Comparison of ENCODE assay signal across 18 cellular contexts in the genomic region with DNA sequence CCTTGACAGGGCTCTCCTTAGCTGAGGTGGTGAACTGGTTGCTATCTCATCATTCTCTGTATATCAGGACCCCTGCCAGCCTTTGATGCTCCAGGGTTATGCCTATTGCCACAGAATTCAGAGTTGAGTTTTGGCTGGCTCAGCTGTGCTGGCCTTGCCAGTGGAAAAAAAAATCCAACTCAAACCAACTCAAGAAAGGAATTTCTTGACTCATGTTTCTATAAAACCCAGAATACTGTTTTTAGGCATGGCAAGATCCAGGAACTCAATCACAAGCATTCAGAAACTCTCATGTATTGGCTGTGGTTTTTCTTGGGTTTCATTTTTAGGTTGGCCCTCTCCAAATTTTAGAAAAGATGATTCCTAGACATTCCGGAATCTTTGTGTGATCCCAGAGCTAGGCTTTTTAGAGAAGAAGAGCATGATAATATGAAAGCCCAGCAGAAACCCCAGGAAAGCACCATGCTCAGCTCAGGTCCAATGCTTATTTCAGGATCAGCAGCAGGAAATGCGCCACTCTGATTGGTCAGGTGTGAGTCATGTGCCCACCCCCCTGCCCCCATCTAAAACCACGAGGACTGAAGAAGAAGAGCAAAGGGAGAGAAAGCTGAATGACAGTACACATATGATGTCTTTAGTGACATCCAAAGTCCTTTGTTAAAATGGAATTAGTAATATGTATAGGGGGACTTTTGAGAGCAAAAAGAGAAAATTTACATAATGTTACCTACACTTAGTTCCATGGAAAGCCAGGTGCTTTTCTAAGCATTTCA.
DNase-seq lines count a peak whose midpoint lies in the region; ATAC-seq and TF ChIP-seq lines count a peak whose summit lies in the region.
"Had no signal": no experiment of that assay in that cellular context is flagged by ENCODE, and none has a peak within 500 bp of the region (broad histone marks: within the 10 kb centered on the region; RNA-seq: fewer than 3 reads in every experiment).

No MANE protein-coding gene starts in this region.

- H3K27ac ChIP-seq in tibial artery, result peak overlapping the region; percentile 20 to 29
- H3K27ac ChIP-seq: WERI-Rb-1 had no signal

- intact Hi-C loops in tibial artery (cut with DNase I; ENCODE audit: low total_unique reads) (no loop called here), head of caudate nucleus (cut with DNase I) (no loop called here)

- no peak overlapping the region for H3K4me3 ChIP-seq in tibial artery

- no peaks in the 10 kb centered on the region for H3K9me3 Mint-ChIP-seq in activated T-cell treated with anti-CD3 and anti-CD28 coated beads, Interleukin-2, amount 50 U/mL, for 4 hours

- no peaks in the 10 kb centered on the region for H3K36me3 Mint-ChIP-seq in activated T-cell treated with anti-CD3 and anti-CD28 coated beads, Interleukin-2, amount 50 U/mL, for 4 hours (ENCODE audit: insufficient read depth)
- H3K36me3 Mint-ChIP-seq: activated CD8-positive, alpha-beta memory T cell treated with anti-CD3 and anti-CD28 coated beads, Interleukin-2, amount 10 ng/mL, durations not matched to agents 7 days and 5 days; activated naive CD8-positive, alpha-beta T cell had no signal

- H3K9me3 ChIP-seq in tibial artery, result no peaks in the 10 kb centered on the region

- no peaks in the 10 kb centered on the region for H3K27me3 ChIP-seq in tibial artery

- ATAC-seq in activated T-cell treated with anti-CD3 and anti-CD28 coated beads, Interleukin-2, amount 50 U/mL, for 4 hours, result peak; percentile 36 to 53
- ATAC-seq in HG03025 (IDR thresholded peaks at IDR 0.05; ENCODE audit: low FRiP score, unreplicated experiment), result no peak
- ATAC-seq: activated CD8-positive, alpha-beta memory T cell treated with anti-CD3 and anti-CD28 coated beads, Interleukin-2, amount 10 ng/mL, durations not matched to agents 7 days and 5 days; left lobe of liver had no signal

- no peak overlapping the region for H3K4me3 Mint-ChIP-seq in activated T-cell treated with anti-CD3 and anti-CD28 coated beads, Interleukin-2, amount 50 U/mL, for 4 hours
- H3K4me3 Mint-ChIP-seq: activated CD8-positive, alpha-beta memory T cell treated with anti-CD3 and anti-CD28 coated beads, Interleukin-2, amount 10 ng/mL, durations not matched to agents 7 days and 5 days; activated naive CD8-positive, alpha-beta T cell had no signal

- no peaks in the 10 kb centered on the region for H3K36me3 ChIP-seq in tibial artery
- H3K36me3 ChIP-seq: WERI-Rb-1 had no signal

- peaks cover 6% of the 10 kb centered on the region for H3K27me3 Mint-ChIP-seq in activated T-cell treated with anti-CD3 and anti-CD28 coated beads, Interleukin-2, amount 50 U/mL, for 4 hours (ENCODE audit: low read depth)

- peaks cover 0 to 11% (median 2%) of the 10 kb centered on the region in 4 donors for H3K4me1 ChIP-seq in tibial artery

- no peak for TF ChIP-seq CTCF in tibial artery (IDR thresholded peaks at IDR 0.05)

- no peaks in the 10 kb centered on the region for H3K4me1 Mint-ChIP-seq in activated T-cell treated with anti-CD3 and anti-CD28 coated beads, Interleukin-2, amount 50 U/mL, for 4 hours (ENCODE audit: low read depth)

- DNase-seq in stimulated activated CD4-positive, alpha-beta T cell treated with anti-CD3 and anti-CD28 coated beads, Interleukin-1b, Interleukin-23, amount 100 ng/mL, for 48 hours, result peak; percentile 74
- no peak for DNase-seq in stimulated activated CD4-positive, alpha-beta T cell treated with anti-CD3 and anti-CD28 coated beads, Interleukin-4, amount 100 ng/mL, for 24 hours
- DNase-seq in activated T-cell treated with anti-CD3 and anti-CD28 coated beads, Interleukin-2, amount 50 U/mL, for 4 hours, result no peak
- DNase-seq in fibroblast of peridontal ligament (ENCODE audit: extremely low read depth) (peak; percentile 72), tibial artery (no peak), head of caudate nucleus (no peak), amygdala (lab: John Stamatoyannopoulos, UW) (no peak)
- DNase-seq: activated CD8-positive, alpha-beta memory T cell treated with anti-CD3 and anti-CD28 coated beads, Interleukin-2, amount 10 ng/mL, durations not matched to agents 7 days and 5 days; Calu3; erythroblast; NCI-H1417 treated with DMSO at 0.1 percent for 48 hours; NCI-H2171 treated with DMSO at 0.1 percent for 48 hours; NCI-H748 treated with DMSO at 0.1 percent for 48 hours; SHP77 treated with DMSO at 0.1 percent for 48 hours had no signal

Comparison
In these comparisons a context has a peak if more than half of its experiments do, and no peak if none do; other contexts are left out.
1. DNase-seq: peak in stimulated activated CD4-positive, alpha-beta T cell treated with anti-CD3 and anti-CD28 coated beads, Interleukin-1b, Interleukin-23, amount 100 ng/mL, for 48 hours (single experiment) and fibroblast of peridontal ligament (single experiment); none in stimulated activated CD4-positive, alpha-beta T cell treated with anti-CD3 and anti-CD28 coated beads, Interleukin-4, amount 100 ng/mL, for 24 hours (single experiment), activated T-cell treated with anti-CD3 and anti-CD28 coated beads, Interleukin-2, amount 50 U/mL, for 4 hours (single experiment), tibial artery (0 of 2), head of caudate nucleus (0 of 42) and amygdala (0 of 56).